1 cellular context compared by ENCODE assay signal in the genomic region with DNA sequence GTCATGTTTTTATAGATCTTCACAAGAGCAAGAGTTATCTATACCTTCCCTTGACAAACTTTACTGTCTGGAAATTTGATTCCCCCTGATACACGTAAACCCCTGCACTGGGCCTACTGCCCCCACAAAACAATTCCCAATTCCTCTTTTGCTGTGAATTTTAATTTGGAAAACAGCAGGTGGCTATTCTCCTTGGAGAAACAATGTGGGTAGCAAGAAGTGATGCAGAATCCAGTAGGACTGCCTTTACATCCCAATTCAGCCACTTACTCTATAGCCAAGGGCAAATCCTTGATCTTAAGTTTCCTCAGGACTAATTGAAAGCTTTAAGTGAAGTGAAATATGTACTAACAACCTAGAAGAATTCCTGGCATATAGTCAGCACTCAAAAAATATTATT.
TF ChIP-seq lines count a peak whose summit lies in the region.

No MANE protein-coding gene starts in this region.

TF ChIP-seq in WTC11, 78 proteins besides CTCF, POLR2A, EP300 and RAD21 (continued from another document):
- TF ChIP-seq, protein P1, sequence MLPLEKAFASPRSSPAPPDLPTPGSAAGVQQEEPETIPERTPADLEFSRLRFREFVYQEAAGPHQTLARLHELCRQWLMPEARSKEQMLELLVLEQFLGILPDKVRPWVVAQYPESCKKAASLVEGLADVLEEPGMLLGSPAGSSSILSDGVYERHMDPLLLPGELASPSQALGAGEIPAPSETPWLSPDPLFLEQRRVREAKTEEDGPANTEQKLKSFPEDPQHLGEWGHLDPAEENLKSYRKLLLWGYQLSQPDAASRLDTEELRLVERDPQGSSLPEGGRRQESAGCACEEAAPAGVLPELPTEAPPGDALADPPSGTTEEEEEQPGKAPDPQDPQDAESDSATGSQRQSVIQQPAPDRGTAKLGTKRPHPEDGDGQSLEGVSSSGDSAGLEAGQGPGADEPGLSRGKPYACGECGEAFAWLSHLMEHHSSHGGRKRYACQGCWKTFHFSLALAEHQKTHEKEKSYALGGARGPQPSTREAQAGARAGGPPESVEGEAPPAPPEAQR (CRISPR knock-in tag; IDR thresholded peaks at IDR 0.05): no peak
- no peak for TF ChIP-seq ZNF396 (CRISPR knock-in tag; IDR thresholded peaks at IDR 0.05; ENCODE audit: borderline replicate concordance)
- TF ChIP-seq SMAD3 (CRISPR knock-in tag; IDR thresholded peaks at IDR 0.05; ENCODE audit: borderline replicate concordance): no peak
- TF ChIP-seq, protein P2, sequence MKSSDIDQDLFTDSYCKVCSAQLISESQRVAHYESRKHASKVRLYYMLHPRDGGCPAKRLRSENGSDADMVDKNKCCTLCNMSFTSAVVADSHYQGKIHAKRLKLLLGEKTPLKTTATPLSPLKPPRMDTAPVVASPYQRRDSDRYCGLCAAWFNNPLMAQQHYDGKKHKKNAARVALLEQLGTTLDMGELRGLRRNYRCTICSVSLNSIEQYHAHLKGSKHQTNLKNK (CRISPR knock-in tag; IDR thresholded peaks at IDR 0.05): no peak
